Comparison of ENCODE assay signal across 12 cellular contexts in genomic region chr1:156121441-156121840, GRCh38. TPM values are rescaled to one million over a fixed set of nuclear protein-coding genes. Genes with fewer than 3 reads are reported as not detected.
DNase-seq lines count a peak whose midpoint lies in the region; ATAC-seq and TF ChIP-seq lines count a peak whose summit lies in the region.
"Had no signal": no experiment of that assay in that cellular context is flagged by ENCODE, and none has a peak within 500 bp of the region (broad histone marks: within the 10 kb centered on the region; RNA-seq: fewer than 3 reads in every experiment).

No MANE protein-coding gene starts in this region.

- H3K36me3 Mint-ChIP-seq in brain = peaks cover 20% of the 10 kb centered on the region
- peaks cover 16% of the 10 kb centered on the region for H3K36me3 Mint-ChIP-seq in activated CD4-positive, alpha-beta T cell treated with anti-CD3 and anti-CD28 coated beads for 36 hours (ENCODE audit: low read depth)

- intact Hi-C loops in right lobe of liver (cut with DNase I) = no loop called here
- intact Hi-C loops in activated CD4-positive, alpha-beta T cell treated with anti-CD3 and anti-CD28 coated beads for 36 hours (cut with DNase I, micrococcal nuclease) = no loop called here

- peak overlapping the region; percentile 30 to 100 (median 79) for H3K27ac Mint-ChIP-seq in brain
- H3K27ac Mint-ChIP-seq in activated CD4-positive, alpha-beta T cell treated with anti-CD3 and anti-CD28 coated beads for 36 hours = no peak overlapping the region
- H3K27ac Mint-ChIP-seq: activated CD4-positive, alpha-beta memory T cell treated with anti-CD3 and anti-CD28 coated beads for 36 hours had no signal

- WGBS in right lobe of liver (ENCODE audit: insufficient coverage, low coverage, low lambda C conversion rate, missing lambda C conversion rate) = 90% methylated on average over 4 of the region's 4 CpGs

- no peaks in the 10 kb centered on the region for H3K9me3 Mint-ChIP-seq in brain
- H3K9me3 Mint-ChIP-seq in activated CD4-positive, alpha-beta T cell treated with anti-CD3 and anti-CD28 coated beads for 36 hours (ENCODE audit: low read depth) = no peaks in the 10 kb centered on the region
- H3K9me3 Mint-ChIP-seq: activated CD4-positive, alpha-beta memory T cell treated with anti-CD3 and anti-CD28 coated beads for 36 hours had no signal

- H3K27me3 ChIP-seq in right lobe of liver = no peaks in the 10 kb centered on the region

- H3K4me1 ChIP-seq in right lobe of liver = peaks cover 0 to 87% (median 45%) of the 10 kb centered on the region in 4 donors

- H3K36me3 ChIP-seq in right lobe of liver = no peaks in the 10 kb centered on the region

- no peak overlapping the region for H3K4me3 ChIP-seq in right lobe of liver

- CTCF ChIA-PET in activated CD4-positive, alpha-beta T cell treated with anti-CD3 and anti-CD28 coated beads for 36 hours (lab: Charles Lee) = interaction anchor here (1.8 to 29.1 kb wide), 2 partner anchors 26 to 103 kb away, joined by 5 to 929 read pairs; partner anchors contain the start of gene MEX3A

- POLR2A ChIA-PET in activated CD4-positive, alpha-beta T cell treated with anti-CD3 and anti-CD28 coated beads for 36 hours (lab: Charles Lee) = interaction anchor here (0.6 kb wide), 2 partner anchors 26 to 820 kb away, joined by 4 to 5 read pairs; no protein-coding TSS in a partner anchor

- ATAC-seq in right lobe of liver = no peak
- no peak for ATAC-seq in activated CD4-positive, alpha-beta T cell treated with anti-CD3 and anti-CD28 coated beads for 36 hours

- no peak for TF ChIP-seq POLR2A in right lobe of liver (IDR thresholded peaks at IDR 0.05)

- H3K27me3 Mint-ChIP-seq in brain = peaks cover 3% of the 10 kb centered on the region
- H3K27me3 Mint-ChIP-seq in activated CD4-positive, alpha-beta T cell treated with anti-CD3 and anti-CD28 coated beads for 36 hours = peaks cover 5% of the 10 kb centered on the region
- H3K27me3 Mint-ChIP-seq: activated CD4-positive, alpha-beta memory T cell treated with anti-CD3 and anti-CD28 coated beads for 36 hours had no signal

- peak overlapping the region; percentile 90 to 94 (median 92) for H3K27ac ChIP-seq in right lobe of liver
- H3K27ac ChIP-seq in substantia nigra (ENCODE audit: low read depth, low read length, poor library complexity, severe bottlenecking) = peak overlapping the region; percentile 55

- H3K4me1 Mint-ChIP-seq in brain = peaks cover 87% of the 10 kb centered on the region
- H3K4me1 Mint-ChIP-seq in activated CD4-positive, alpha-beta T cell treated with anti-CD3 and anti-CD28 coated beads for 36 hours = peaks cover 56% of the 10 kb centered on the region

- TF ChIP-seq CTCF in brain (conservative IDR thresholded peaks at IDR 0.05) (no peak), right lobe of liver (IDR thresholded peaks at IDR 0.05) (no peak)

- H3K9me3 ChIP-seq in right lobe of liver = no peaks in the 10 kb centered on the region

- DNase-seq in HT-29 (ENCODE audit: low spot score) (peak; percentile 47), right lobe of liver (no peak), substantia nigra (lab: John Stamatoyannopoulos, UW) (no peak), NCI-H446 treated with DMSO at 0.1 percent for 48 hours (lab: John Stamatoyannopoulos, UW) (no peak), MV-4-11 (lab: John Stamatoyannopoulos, UW) (no peak), NCI-H1092 (lab: John Stamatoyannopoulos, UW) (no peak)
- no peak for DNase-seq in activated CD4-positive, alpha-beta T cell treated with anti-CD3 and anti-CD28 coated beads for 36 hours
- DNase-seq: activated CD4-positive, alpha-beta memory T cell treated with anti-CD3 and anti-CD28 coated beads for 36 hours; MM.1S; posterior cingulate gyrus; RPMI8226 had no signal

- H3K4me3 Mint-ChIP-seq in brain = peak overlapping the region in 4 of 5 experiments; percentile 22 to 89 (median 52)
- H3K4me3 Mint-ChIP-seq in activated CD4-positive, alpha-beta T cell treated with anti-CD3 and anti-CD28 coated beads for 36 hours = no peak overlapping the region
- H3K4me3 Mint-ChIP-seq: activated CD4-positive, alpha-beta memory T cell treated with anti-CD3 and anti-CD28 coated beads for 36 hours had no signal

RNA-seq across cellular contexts. Expression of gene LMNA, which starts 6.9 kb away (rescaled TPM):
- 1,664 and 1,875 TPM in 2 replicates for total RNA-seq in HT-29 (2014; rRNA removed; shearing (Covaris generic))
- 55.1 TPM for polyA plus RNA-seq in brain (ENCODE audit: insufficient read depth, low read depth, low replicate concordance)
- total RNA-seq in right lobe of liver = 100 to 1,000 TPM in 3 of 6 experiments, 10 to 100 TPM in 3; 79.4 to 129 (median 98.8) TPM
- 100 to 1,000 TPM; 184 to 218 TPM for total RNA-seq in activated CD4-positive, alpha-beta T cell treated with anti-CD3 and anti-CD28 coated beads for 36 hours

RNA-seq across cellular contexts. Expression of gene SEMA4A, which starts 31.9 kb away (rescaled TPM):
- 5.1 and 11.6 TPM in 2 replicates for total RNA-seq in HT-29 (2014; rRNA removed; shearing (Covaris generic))
- polyA plus RNA-seq in brain (ENCODE audit: insufficient read depth, low read depth, low replicate concordance) = 6.6 TPM
- 1 to 10 TPM in 4 of 6 experiments, under 1 TPM in 2; 0.62 to 2.6 (median 1.3) TPM for total RNA-seq in right lobe of liver
- total RNA-seq in activated CD4-positive, alpha-beta T cell treated with anti-CD3 and anti-CD28 coated beads for 36 hours = 10 to 100 TPM; 53.3 to 64.5 TPM

RNA-seq across cellular contexts. Expression of gene MEX3A, which starts 39.2 kb away (rescaled TPM):
- 9.3 and 13.3 TPM in 2 replicates for total RNA-seq in HT-29 (2014; rRNA removed; shearing (Covaris generic))
- polyA plus RNA-seq in brain (ENCODE audit: insufficient read depth, low read depth, low replicate concordance) = 91.7 TPM
- 1 to 10 TPM in 1 of 6 experiments, under 1 TPM in 5; 0.35 to 1.4 (median 0.83) TPM for total RNA-seq in right lobe of liver
- total RNA-seq in activated CD4-positive, alpha-beta T cell treated with anti-CD3 and anti-CD28 coated beads for 36 hours = under 1 TPM; 0.48 to 0.79 TPM
